In genomic region chr22:24433001-24433867, GRCh38 we compare ENCODE assay signal across 12 cellular contexts. TPM values are rescaled to one million over a fixed set of nuclear protein-coding genes. Genes with fewer than 3 reads are reported as not detected.
DNase-seq lines count a peak whose midpoint lies in the region; TF ChIP-seq lines count a peak whose summit lies in the region.
"Had no signal": no experiment of that assay in that cellular context is flagged by ENCODE, and none has a peak within 500 bp of the region (broad histone marks: within the 10 kb centered on the region; RNA-seq: fewer than 3 reads in every experiment).

No MANE protein-coding gene starts in this region.

- no peaks in the 10 kb centered on the region for H3K9me3 ChIP-seq in colonic mucosa
- H3K9me3 ChIP-seq: ovary had no signal

- intact Hi-C loops in colonic mucosa (cut with DNase I) (no loop called here), posterior vena cava (cut with DNase I) (no loop called here)

- H3K27me3 ChIP-seq in colonic mucosa, result no peaks in the 10 kb centered on the region
- H3K27me3 ChIP-seq: ovary had no signal

- peaks cover 8% of the 10 kb centered on the region for H3K4me1 ChIP-seq in colonic mucosa

- H3K27ac ChIP-seq in colonic mucosa, result peak overlapping the region; percentile 42

- TF ChIP-seq CTCF in GM12864 (IDR thresholded peaks at IDR 0.05; ENCODE audit: low read depth, low read length, missing control alignments), result no peak
- no peak for TF ChIP-seq CTCF in colonic mucosa (IDR thresholded peaks at IDR 0.05)

- DNase-seq in GM12864 (ENCODE audit: low read depth) (no peak), NAMALWA (ENCODE audit: low spot score) (peak; percentile 75), colonic mucosa (no peak), posterior vena cava (ENCODE audit: low spot score) (peak; percentile 79), HPDE6-E6E7 (ENCODE audit: extremely low spot score) (no peak), NCI-H2227 treated with DMSO at 0.1 percent for 48 hours (lab: John Stamatoyannopoulos, UW) (no peak), GOT3 (lab: John Stamatoyannopoulos, UW) (no peak)
- DNase-seq in activated CD4-positive, CD25-positive, alpha-beta regulatory T cell (lab: John Stamatoyannopoulos, UW), result no peak
- DNase-seq: DMS79, NCI-H510A treated with DMSO at 0.1 percent for 48 hours had no signal

- H3K9ac ChIP-seq in colonic mucosa (ENCODE audit: low read depth in 2 of 2, low read length in 2 of 2), result peak overlapping the region in 1 of 2 donors; percentile 36

- no peaks in the 10 kb centered on the region for H3K36me3 ChIP-seq in colonic mucosa
- H3K36me3 ChIP-seq: ovary had no signal

- peak overlapping the region; percentile 6 for H3K4me3 ChIP-seq in GM12864 (ENCODE audit: low read depth, low read length)
- H3K4me3 ChIP-seq in colonic mucosa, result no peak overlapping the region
- H3K4me3 ChIP-seq: ovary had no signal

RNA-seq across cellular contexts. Expression of gene ADORA2A, which starts 5.8 kb away (rescaled TPM):
- total RNA-seq in colonic mucosa (1 to 10 TPM; 1.5 to 2.5 TPM), posterior vena cava (1 to 10 TPM; 1.9 to 2.6 TPM)
- total RNA-seq: epithelial cell of proximal tubule had no signal

Comparison
In these comparisons a context has a peak if more than half of its experiments do, and no peak if none do; other contexts are left out.
1. DNase-seq: peak in NAMALWA (single experiment) and posterior vena cava (single experiment); none in GM12864 (single experiment), colonic mucosa (single experiment), HPDE6-E6E7 (single experiment), NCI-H2227 treated with DMSO at 0.1 percent for 48 hours (single experiment), GOT3 (single experiment) and activated CD4-positive, CD25-positive, alpha-beta regulatory T cell (0 of 4).